8 cellular contexts compared by ENCODE assay signal in the genomic region with DNA sequence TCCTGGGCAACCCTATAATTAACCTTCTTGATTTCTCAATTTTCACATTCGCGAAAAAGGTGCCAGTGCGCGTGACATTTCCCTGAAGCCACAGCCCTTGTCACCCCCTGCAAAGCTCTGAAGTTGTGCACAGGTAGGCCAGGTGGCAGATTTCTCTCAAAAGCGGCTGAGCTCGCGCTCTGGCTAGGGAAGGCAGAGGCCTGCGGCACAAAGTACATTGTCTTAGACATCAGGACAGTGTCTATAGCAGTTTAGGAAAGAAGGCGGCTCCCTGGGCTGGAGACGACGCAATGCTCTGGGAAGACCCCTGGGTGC. TPM values are rescaled to one million over a fixed set of nuclear protein-coding genes. Genes with fewer than 3 reads are reported as not detected.
DNase-seq lines count a peak whose midpoint lies in the region; ATAC-seq, FAIRE-seq and TF ChIP-seq lines count a peak whose summit lies in the region.

No MANE protein-coding gene starts in this region.

- no peaks in the 10 kb centered on the region for H3K27me3 Mint-ChIP-seq in activated CD8-positive, alpha-beta memory T cell treated with anti-CD3 and anti-CD28 coated beads, Interleukin-2, amount 10 ng/mL, durations not matched to agents 7 days and 5 days

- WGBS in body of pancreas, 2 donors: 0 to 1% methylated on average over 10 to 11 of the region's 11 CpGs
- WGBS in mesodermal cell (ENCODE audit: insufficient coverage in 2 of 2), 2 experiments: 5 to 7% methylated on average over 8 to 11 of the region's 11 CpGs

- H3K9me3 ChIP-seq in body of pancreas (no peaks in the 10 kb centered on the region), mesodermal cell (ENCODE audit: control insufficient read depth, low read length) (no peaks in the 10 kb centered on the region), vagina (no peaks in the 10 kb centered on the region)

- no peaks in the 10 kb centered on the region for H3K36me3 ChIP-seq in body of pancreas (replicated peaks in 1 of 2; ENCODE audit: insufficient read depth in 1 of 2, low read depth in 2 of 2)
- H3K36me3 ChIP-seq in mesodermal cell (ENCODE audit: control insufficient read depth, insufficient read depth, low read length): peaks cover 17% of the 10 kb centered on the region
- H3K36me3 ChIP-seq in vagina: no peaks in the 10 kb centered on the region

- no peak for TF ChIP-seq CTCF in body of pancreas (IDR thresholded peaks at IDR 0.05)
- TF ChIP-seq CTCF in vagina (IDR thresholded peaks at IDR 0.05): no peak

- intact Hi-C loops in body of pancreas (cut with DNase I): no loop called here
- intact Hi-C loops in vagina (cut with DNase I): no loop called here

- H3K27ac ChIP-seq in body of pancreas: peak overlapping the region; percentile 85 to 96 (median 90)
- H3K27ac ChIP-seq in mesodermal cell (ENCODE audit: low read depth, low read length, severe bottlenecking): no peak overlapping the region
- peak overlapping the region; percentile 69 for H3K27ac ChIP-seq in vagina

- DNase-seq in activated CD8-positive, alpha-beta memory T cell treated with anti-CD3 and anti-CD28 coated beads, Interleukin-2, amount 10 ng/mL, durations not matched to agents 7 days and 5 days: peak; percentile 42
- no peak for DNase-seq in activated CD8-positive, alpha-beta memory T cell treated with anti-CD3 and anti-CD28 coated beads, Interleukin-2, amount 50 U/mL, for 48 hours
- DNase-seq in HTR-8/SVneo (ENCODE audit: insufficient read length, low spot score) (peak; percentile 26), body of pancreas (peak in 3 of 4 donors; percentile 33 to 53 (median 48)), vagina (ENCODE audit: extremely low spot score in 2 of 2) (no peak), C1 segment of cervical spinal cord (lab: John Stamatoyannopoulos, UW) (no peak), DMS114 treated with DMSO at 0.1 percent for 48 hours (lab: John Stamatoyannopoulos, UW; ENCODE audit: unreplicated experiment) (no peak)

- H3K9me3 Mint-ChIP-seq in activated CD8-positive, alpha-beta memory T cell treated with anti-CD3 and anti-CD28 coated beads, Interleukin-2, amount 10 ng/mL, durations not matched to agents 7 days and 5 days (ENCODE audit: low read depth): peaks cover 17% of the 10 kb centered on the region

- peaks cover 47% of the 10 kb centered on the region for H3K4me1 ChIP-seq in body of pancreas
- peaks cover 4% of the 10 kb centered on the region for H3K4me1 ChIP-seq in mesodermal cell (ENCODE audit: control insufficient read depth, insufficient read depth, low read length, poor library complexity, severe bottlenecking)
- H3K4me1 ChIP-seq in vagina: peaks cover 29% of the 10 kb centered on the region

- H3K4me3 ChIP-seq in body of pancreas (peak overlapping the region; percentile 62 to 72), mesodermal cell (ENCODE audit: extremely low read depth, insufficient read depth, low read length, poor library complexity, severe bottlenecking) (peak overlapping the region; percentile 78), vagina (peak overlapping the region; percentile 59 to 84)

- FAIRE-seq in HTR-8/SVneo (lab: Jason Lieb, UNC): no peak

- CTCF ChIA-PET in activated CD8-positive, alpha-beta memory T cell treated with anti-CD3 and anti-CD28 coated beads, Interleukin-2, amount 10 ng/mL, durations not matched to agents 7 days and 5 days (lab: Charles Lee): interaction anchor here (0.7 to 1.4 kb wide), 10 partner anchors 12 to 1000 kb away, joined by 3 to 6 read pairs (median 4); a partner anchor contains a TSS

- H3K4me3 Mint-ChIP-seq in activated CD8-positive, alpha-beta memory T cell treated with anti-CD3 and anti-CD28 coated beads, Interleukin-2, amount 10 ng/mL, durations not matched to agents 7 days and 5 days: peak overlapping the region; percentile 98

- TF ChIP-seq POLR2A in body of pancreas (IDR thresholded peaks at IDR 0.05): no peak
- TF ChIP-seq POLR2A in vagina (IDR thresholded peaks at IDR 0.05): no peak

- H3K27me3 ChIP-seq in body of pancreas (no peaks in the 10 kb centered on the region), vagina (no peaks in the 10 kb centered on the region)

- peak overlapping the region; percentile 92 for H3K27ac Mint-ChIP-seq in activated CD8-positive, alpha-beta memory T cell treated with anti-CD3 and anti-CD28 coated beads, Interleukin-2, amount 10 ng/mL, durations not matched to agents 7 days and 5 days

- no peak for ATAC-seq in activated CD8-positive, alpha-beta memory T cell treated with anti-CD3 and anti-CD28 coated beads, Interleukin-2, amount 10 ng/mL, durations not matched to agents 7 days and 5 days
- ATAC-seq in body of pancreas: peak; percentile 13

- H3K4me1 Mint-ChIP-seq in activated CD8-positive, alpha-beta memory T cell treated with anti-CD3 and anti-CD28 coated beads, Interleukin-2, amount 10 ng/mL, durations not matched to agents 7 days and 5 days: peaks cover 42% of the 10 kb centered on the region

- peaks cover 40% of the 10 kb centered on the region for H3K36me3 Mint-ChIP-seq in activated CD8-positive, alpha-beta memory T cell treated with anti-CD3 and anti-CD28 coated beads, Interleukin-2, amount 10 ng/mL, durations not matched to agents 7 days and 5 days

RNA-seq across cellular contexts. Expression of a gene that starts 42.9 kb away (rescaled TPM):
- total RNA-seq in activated CD8-positive, alpha-beta memory T cell treated with anti-CD3 and anti-CD28 coated beads, Interleukin-2, amount 10 ng/mL, durations not matched to agents 7 days and 5 days: 1 to 10 TPM; 5.6 to 6.9 TPM
- total RNA-seq in body of pancreas (1 to 10 TPM; 5.3 to 6.7 TPM), vagina (5.4 TPM)
- polyA plus RNA-seq in mesodermal cell (2013, experiment 1 of 2): 4.6 TPM
- polyA plus RNA-seq in mesodermal cell (2013, experiment 2 of 2): 4.1 TPM

RNA-seq across cellular contexts. Expression of a gene that starts 45.7 kb away (rescaled TPM):
- total RNA-seq in activated CD8-positive, alpha-beta memory T cell treated with anti-CD3 and anti-CD28 coated beads, Interleukin-2, amount 10 ng/mL, durations not matched to agents 7 days and 5 days: 10 to 100 TPM; 16.8 to 27.4 TPM
- total RNA-seq in body of pancreas (10 to 100 TPM; 20.0 to 30.0 TPM), vagina (33.6 TPM)
- polyA plus RNA-seq in mesodermal cell (2013, experiment 1 of 2): 7.8 TPM
- 5.3 TPM for polyA plus RNA-seq in mesodermal cell (2013, experiment 2 of 2)

Comparison
In these comparisons a context has a peak if more than half of its experiments do, and no peak if none do; other contexts are left out.
1. DNase-seq: peak in activated CD8-positive, alpha-beta memory T cell treated with anti-CD3 and anti-CD28 coated beads, Interleukin-2, amount 10 ng/mL, durations not matched to agents 7 days and 5 days (single experiment), HTR-8/SVneo (single experiment) and body of pancreas (3 of 4); none in activated CD8-positive, alpha-beta memory T cell treated with anti-CD3 and anti-CD28 coated beads, Interleukin-2, amount 50 U/mL, for 48 hours (single experiment), vagina (0 of 2), C1 segment of cervical spinal cord (0 of 14) and DMS114 treated with DMSO at 0.1 percent for 48 hours (single experiment).
2. Peak in every context shown above with its lines, with median percentiles within 50 percentile points of each other: H3K4me3 ChIP-seq.